10 cellular contexts compared by ENCODE assay signal in genomic region chr14:101442451-101442850, GRCh38.
DNase-seq lines count a peak whose midpoint lies in the region; ATAC-seq and TF ChIP-seq lines count a peak whose summit lies in the region.
"Had no signal": no experiment of that assay in that cellular context is flagged by ENCODE, and none has a peak within 500 bp of the region (broad histone marks: within the 10 kb centered on the region; RNA-seq: fewer than 3 reads in every experiment).

No MANE protein-coding gene starts in this region.

- intact Hi-C loops in activated naive CD4-positive, alpha-beta T cell treated with anti-CD3 and anti-CD28 coated beads for 36 hours (cut with micrococcal nuclease) = no loop called here

- H3K27ac ChIP-seq in CD4-positive, CD25-positive, alpha-beta regulatory T cell (ENCODE audit: insufficient read depth, low read length, poor library complexity, severe bottlenecking) = no peak overlapping the region
- H3K27ac ChIP-seq: uterus had no signal

- peaks cover 27% of the 10 kb centered on the region for H3K27me3 ChIP-seq in CD4-positive, CD25-positive, alpha-beta regulatory T cell (ENCODE audit: control insufficient read depth, insufficient read depth, low read length)
- H3K27me3 ChIP-seq: uterus had no signal

- no peak for TF ChIP-seq CTCF in chondrocyte (IDR thresholded peaks at IDR 0.05)

- no peaks in the 10 kb centered on the region for H3K9me3 ChIP-seq in CD4-positive, CD25-positive, alpha-beta regulatory T cell (ENCODE audit: control insufficient read depth in 2 of 2, low read length in 2 of 2)
- H3K9me3 ChIP-seq: uterus had no signal

- H3K9me3 Mint-ChIP-seq in CD4-positive, CD25-positive, alpha-beta regulatory T cell = peaks cover 0 to 5% (median 1%) of the 10 kb centered on the region in 7 donors
- H3K9me3 Mint-ChIP-seq in activated naive CD4-positive, alpha-beta T cell treated with anti-CD3 and anti-CD28 coated beads for 36 hours = no peaks in the 10 kb centered on the region
- H3K9me3 Mint-ChIP-seq in chondrocyte (ENCODE audit: low read depth) = no peaks in the 10 kb centered on the region
- H3K9me3 Mint-ChIP-seq: neural crest cell had no signal

- peaks cover 27% of the 10 kb centered on the region for H3K4me1 ChIP-seq in CD4-positive, CD25-positive, alpha-beta regulatory T cell (ENCODE audit: control insufficient read depth, insufficient read depth, low read length, poor library complexity, severe bottlenecking)
- H3K4me1 ChIP-seq: uterus had no signal

- peaks cover 69% of the 10 kb centered on the region for H3K27me3 Mint-ChIP-seq in CD4-positive, CD25-positive, alpha-beta regulatory T cell
- peaks cover 61% of the 10 kb centered on the region for H3K27me3 Mint-ChIP-seq in activated naive CD4-positive, alpha-beta T cell treated with anti-CD3 and anti-CD28 coated beads for 36 hours (ENCODE audit: low read depth)
- H3K27me3 Mint-ChIP-seq in chondrocyte (ENCODE audit: low read depth) = peaks cover 15% of the 10 kb centered on the region

- H3K4me1 Mint-ChIP-seq in CD4-positive, CD25-positive, alpha-beta regulatory T cell = peaks cover 18 to 34% (median 23%) of the 10 kb centered on the region in 4 donors
- H3K4me1 Mint-ChIP-seq in activated naive CD4-positive, alpha-beta T cell treated with anti-CD3 and anti-CD28 coated beads for 36 hours (ENCODE audit: low read depth) = peaks cover 38% of the 10 kb centered on the region
- no peaks in the 10 kb centered on the region for H3K4me1 Mint-ChIP-seq in chondrocyte (ENCODE audit: low read depth)

- H3K27ac Mint-ChIP-seq in CD4-positive, CD25-positive, alpha-beta regulatory T cell = no peak overlapping the region
- H3K27ac Mint-ChIP-seq in activated naive CD4-positive, alpha-beta T cell treated with anti-CD3 and anti-CD28 coated beads for 36 hours = no peak overlapping the region
- no peak overlapping the region for H3K27ac Mint-ChIP-seq in chondrocyte (ENCODE audit: unreplicated experiment)

- H3K36me3 ChIP-seq in CD4-positive, CD25-positive, alpha-beta regulatory T cell (ENCODE audit: control insufficient read depth, insufficient read depth, low read length) = no peaks in the 10 kb centered on the region
- H3K36me3 ChIP-seq: uterus had no signal

- ATAC-seq in CD4-positive, CD25-positive, alpha-beta regulatory T cell (ENCODE audit: low read depth in 2 of 2) = peak; percentile 62 to 69
- ATAC-seq in GM19463 (IDR thresholded peaks at IDR 0.05; ENCODE audit: unreplicated experiment) = no peak

- no peaks in the 10 kb centered on the region for H3K36me3 Mint-ChIP-seq in CD4-positive, CD25-positive, alpha-beta regulatory T cell
- no peaks in the 10 kb centered on the region for H3K36me3 Mint-ChIP-seq in activated naive CD4-positive, alpha-beta T cell treated with anti-CD3 and anti-CD28 coated beads for 36 hours (ENCODE audit: low read depth)
- no peaks in the 10 kb centered on the region for H3K36me3 Mint-ChIP-seq in chondrocyte (ENCODE audit: low read depth)

- peak; percentile 15 to 84 (median 53) for DNase-seq in CD4-positive, CD25-positive, alpha-beta regulatory T cell
- peak; percentile 41 to 43 for DNase-seq in activated CD4-positive, alpha-beta T cell treated with anti-CD3 and anti-CD28 coated beads for 24 hours (ENCODE audit: low read depth in 2 of 2)
- peak; percentile 68 for DNase-seq in activated naive CD4-positive, alpha-beta T cell treated with anti-CD3 and anti-CD28 coated beads for 36 hours
- DNase-seq in stimulated activated CD4-positive, alpha-beta T cell treated with anti-CD3 and anti-CD28 coated beads, Interleukin-1b, Interleukin-23, amount 100 ng/mL, for 24 hours (ENCODE audit: low read depth in 4 of 4, low spot score in 1 of 4) = peak; percentile 11 to 51 (median 35)
- DNase-seq in NCI-H345 treated with DMSO at 0.1 percent for 48 hours (lab: John Stamatoyannopoulos, UW; ENCODE audit: unreplicated experiment) (no peak), chondrocyte (ENCODE audit: low spot score) (no peak), NCI-H2029 (lab: John Stamatoyannopoulos, UW) (no peak)
- DNase-seq: uterus had no signal

- CTCF ChIA-PET in activated naive CD4-positive, alpha-beta T cell treated with anti-CD3 and anti-CD28 coated beads for 36 hours (lab: Charles Lee) = interaction anchor here (0.9 kb wide), 1 partner anchor 15 kb away, joined by 3 read pairs; no protein-coding TSS in a partner anchor

- peak overlapping the region; percentile 76 for H3K4me3 ChIP-seq in CD4-positive, CD25-positive, alpha-beta regulatory T cell (ENCODE audit: low read depth, low read length)
- H3K4me3 ChIP-seq: uterus had no signal

- H3K4me3 Mint-ChIP-seq in CD4-positive, CD25-positive, alpha-beta regulatory T cell = peak overlapping the region; percentile 10 to 68 (median 47)
- no peak overlapping the region for H3K4me3 Mint-ChIP-seq in activated naive CD4-positive, alpha-beta T cell treated with anti-CD3 and anti-CD28 coated beads for 36 hours
- no peak overlapping the region for H3K4me3 Mint-ChIP-seq in chondrocyte (ENCODE audit: unreplicated experiment)
- H3K4me3 Mint-ChIP-seq: neural crest cell had no signal

Comparison
In these comparisons a context has a peak if more than half of its experiments do, and no peak if none do; other contexts are left out.
1. DNase-seq: peak in CD4-positive, CD25-positive, alpha-beta regulatory T cell (3 of 3), activated CD4-positive, alpha-beta T cell treated with anti-CD3 and anti-CD28 coated beads for 24 hours (2 of 2), activated naive CD4-positive, alpha-beta T cell treated with anti-CD3 and anti-CD28 coated beads for 36 hours (single experiment) and stimulated activated CD4-positive, alpha-beta T cell treated with anti-CD3 and anti-CD28 coated beads, Interleukin-1b, Interleukin-23, amount 100 ng/mL, for 24 hours (4 of 4); none in NCI-H345 treated with DMSO at 0.1 percent for 48 hours (single experiment), chondrocyte (single experiment) and NCI-H2029 (single experiment).
2. H3K4me3 Mint-ChIP-seq: peak in CD4-positive, CD25-positive, alpha-beta regulatory T cell (4 of 4); none in activated naive CD4-positive, alpha-beta T cell treated with anti-CD3 and anti-CD28 coated beads for 36 hours (single experiment) and chondrocyte (single experiment).